2 cellular contexts compared by ENCODE assay signal in the genomic region with DNA sequence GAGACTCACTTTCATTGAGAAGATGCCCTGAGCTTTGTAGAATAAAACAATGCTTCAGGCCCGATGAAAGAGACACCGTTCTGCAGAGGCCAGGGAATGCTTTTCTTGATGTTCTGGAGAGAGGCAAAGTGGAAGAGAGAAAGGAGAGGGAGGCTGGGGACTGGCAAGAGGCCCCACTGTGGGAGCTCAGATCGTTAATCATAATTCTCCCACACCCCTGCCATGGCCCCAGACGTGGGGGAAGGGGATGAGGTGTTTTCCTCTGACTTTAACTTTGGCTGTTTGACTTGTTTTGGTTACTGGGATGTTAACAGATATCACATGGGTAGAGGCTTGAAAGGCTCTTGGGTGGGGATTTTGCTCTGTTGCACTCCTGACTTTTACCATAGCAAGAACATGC.
TF ChIP-seq lines count a peak whose summit lies in the region.

No MANE protein-coding gene starts in this region.

TF ChIP-seq in SK-N-SH, 30 proteins besides CTCF, POLR2A, EP300 and RAD21 (continued from another document):
- TF ChIP-seq, protein P1, sequence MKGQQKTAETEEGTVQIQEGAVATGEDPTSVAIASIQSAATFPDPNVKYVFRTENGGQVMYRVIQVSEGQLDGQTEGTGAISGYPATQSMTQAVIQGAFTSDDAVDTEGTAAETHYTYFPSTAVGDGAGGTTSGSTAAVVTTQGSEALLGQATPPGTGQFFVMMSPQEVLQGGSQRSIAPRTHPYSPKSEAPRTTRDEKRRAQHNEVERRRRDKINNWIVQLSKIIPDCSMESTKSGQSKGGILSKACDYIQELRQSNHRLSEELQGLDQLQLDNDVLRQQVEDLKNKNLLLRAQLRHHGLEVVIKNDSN (IDR thresholded peaks at IDR 0.05; ENCODE audit: borderline replicate concordance, low read depth), result no peak
- TF ChIP-seq SMC3 (IDR thresholded peaks at IDR 0.05; ENCODE audit: low read depth, low read length), result no peak
- no peak for TF ChIP-seq NFIC (IDR thresholded peaks at IDR 0.05; ENCODE audit: borderline replicate concordance)
- no peak for TF ChIP-seq ELF1 (IDR thresholded peaks at IDR 0.05)

TF ChIP-seq in SK-N-SH treated with all-trans-retinoic acid at 6 μM for 48 hours, 23 proteins besides CTCF, POLR2A, EP300 and RAD21 (continued from another document):
- TF ChIP-seq, protein P2, sequence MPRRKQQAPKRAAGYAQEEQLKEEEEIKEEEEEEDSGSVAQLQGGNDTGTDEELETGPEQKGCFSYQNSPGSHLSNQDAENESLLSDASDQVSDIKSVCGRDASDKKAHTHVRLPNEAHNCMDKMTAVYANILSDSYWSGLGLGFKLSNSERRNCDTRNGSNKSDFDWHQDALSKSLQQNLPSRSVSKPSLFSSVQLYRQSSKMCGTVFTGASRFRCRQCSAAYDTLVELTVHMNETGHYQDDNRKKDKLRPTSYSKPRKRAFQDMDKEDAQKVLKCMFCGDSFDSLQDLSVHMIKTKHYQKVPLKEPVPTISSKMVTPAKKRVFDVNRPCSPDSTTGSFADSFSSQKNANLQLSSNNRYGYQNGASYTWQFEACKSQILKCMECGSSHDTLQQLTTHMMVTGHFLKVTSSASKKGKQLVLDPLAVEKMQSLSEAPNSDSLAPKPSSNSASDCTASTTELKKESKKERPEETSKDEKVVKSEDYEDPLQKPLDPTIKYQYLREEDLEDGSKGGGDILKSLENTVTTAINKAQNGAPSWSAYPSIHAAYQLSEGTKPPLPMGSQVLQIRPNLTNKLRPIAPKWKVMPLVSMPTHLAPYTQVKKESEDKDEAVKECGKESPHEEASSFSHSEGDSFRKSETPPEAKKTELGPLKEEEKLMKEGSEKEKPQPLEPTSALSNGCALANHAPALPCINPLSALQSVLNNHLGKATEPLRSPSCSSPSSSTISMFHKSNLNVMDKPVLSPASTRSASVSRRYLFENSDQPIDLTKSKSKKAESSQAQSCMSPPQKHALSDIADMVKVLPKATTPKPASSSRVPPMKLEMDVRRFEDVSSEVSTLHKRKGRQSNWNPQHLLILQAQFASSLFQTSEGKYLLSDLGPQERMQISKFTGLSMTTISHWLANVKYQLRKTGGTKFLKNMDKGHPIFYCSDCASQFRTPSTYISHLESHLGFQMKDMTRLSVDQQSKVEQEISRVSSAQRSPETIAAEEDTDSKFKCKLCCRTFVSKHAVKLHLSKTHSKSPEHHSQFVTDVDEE (CRISPR knock-in tag; IDR thresholded peaks at IDR 0.05), result no peak
- TF ChIP-seq, protein P3, sequence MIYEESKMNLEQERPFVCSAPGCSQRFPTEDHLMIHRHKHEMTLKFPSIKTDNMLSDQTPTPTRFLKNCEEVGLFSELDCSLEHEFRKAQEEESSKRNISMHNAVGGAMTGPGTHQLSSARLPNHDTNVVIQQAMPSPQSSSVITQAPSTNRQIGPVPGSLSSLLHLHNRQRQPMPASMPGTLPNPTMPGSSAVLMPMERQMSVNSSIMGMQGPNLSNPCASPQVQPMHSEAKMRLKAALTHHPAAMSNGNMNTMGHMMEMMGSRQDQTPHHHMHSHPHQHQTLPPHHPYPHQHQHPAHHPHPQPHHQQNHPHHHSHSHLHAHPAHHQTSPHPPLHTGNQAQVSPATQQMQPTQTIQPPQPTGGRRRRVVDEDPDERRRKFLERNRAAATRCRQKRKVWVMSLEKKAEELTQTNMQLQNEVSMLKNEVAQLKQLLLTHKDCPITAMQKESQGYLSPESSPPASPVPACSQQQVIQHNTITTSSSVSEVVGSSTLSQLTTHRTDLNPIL (CRISPR knock-in tag; IDR thresholded peaks at IDR 0.05; ENCODE audit: low read depth), result no peak
- TF ChIP-seq, protein P4, sequence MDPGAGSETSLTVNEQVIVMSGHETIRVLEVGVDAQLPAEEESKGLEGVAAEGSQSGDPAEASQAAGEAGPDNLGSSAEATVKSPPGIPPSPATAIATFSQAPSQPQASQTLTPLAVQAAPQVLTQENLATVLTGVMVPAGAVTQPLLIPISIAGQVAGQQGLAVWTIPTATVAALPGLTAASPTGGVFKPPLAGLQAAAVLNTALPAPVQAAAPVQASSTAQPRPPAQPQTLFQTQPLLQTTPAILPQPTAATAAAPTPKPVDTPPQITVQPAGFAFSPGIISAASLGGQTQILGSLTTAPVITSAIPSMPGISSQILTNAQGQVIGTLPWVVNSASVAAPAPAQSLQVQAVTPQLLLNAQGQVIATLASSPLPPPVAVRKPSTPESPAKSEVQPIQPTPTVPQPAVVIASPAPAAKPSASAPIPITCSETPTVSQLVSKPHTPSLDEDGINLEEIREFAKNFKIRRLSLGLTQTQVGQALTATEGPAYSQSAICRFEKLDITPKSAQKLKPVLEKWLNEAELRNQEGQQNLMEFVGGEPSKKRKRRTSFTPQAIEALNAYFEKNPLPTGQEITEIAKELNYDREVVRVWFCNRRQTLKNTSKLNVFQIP (CRISPR knock-in tag; IDR thresholded peaks at IDR 0.05; ENCODE audit: borderline replicate concordance, low read depth), result no peak
- TF ChIP-seq, protein P5, sequence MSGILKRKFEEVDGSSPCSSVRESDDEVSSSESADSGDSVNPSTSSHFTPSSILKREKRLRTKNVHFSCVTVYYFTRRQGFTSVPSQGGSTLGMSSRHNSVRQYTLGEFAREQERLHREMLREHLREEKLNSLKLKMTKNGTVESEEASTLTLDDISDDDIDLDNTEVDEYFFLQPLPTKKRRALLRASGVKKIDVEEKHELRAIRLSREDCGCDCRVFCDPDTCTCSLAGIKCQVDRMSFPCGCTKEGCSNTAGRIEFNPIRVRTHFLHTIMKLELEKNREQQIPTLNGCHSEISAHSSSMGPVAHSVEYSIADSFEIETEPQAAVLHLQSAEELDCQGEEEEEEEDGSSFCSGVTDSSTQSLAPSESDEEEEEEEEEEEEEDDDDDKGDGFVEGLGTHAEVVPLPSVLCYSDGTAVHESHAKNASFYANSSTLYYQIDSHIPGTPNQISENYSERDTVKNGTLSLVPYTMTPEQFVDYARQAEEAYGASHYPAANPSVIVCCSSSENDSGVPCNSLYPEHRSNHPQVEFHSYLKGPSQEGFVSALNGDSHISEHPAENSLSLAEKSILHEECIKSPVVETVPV (CRISPR knock-in tag; IDR thresholded peaks at IDR 0.05), result no peak
- TF ChIP-seq ISL1 (CRISPR knock-in tag; IDR thresholded peaks at IDR 0.05) (no peak), ZNF8 (CRISPR knock-in tag; IDR thresholded peaks at IDR 0.05) (no peak)
